Comparison of ENCODE assay signal across 22 cellular contexts in the genomic region with DNA sequence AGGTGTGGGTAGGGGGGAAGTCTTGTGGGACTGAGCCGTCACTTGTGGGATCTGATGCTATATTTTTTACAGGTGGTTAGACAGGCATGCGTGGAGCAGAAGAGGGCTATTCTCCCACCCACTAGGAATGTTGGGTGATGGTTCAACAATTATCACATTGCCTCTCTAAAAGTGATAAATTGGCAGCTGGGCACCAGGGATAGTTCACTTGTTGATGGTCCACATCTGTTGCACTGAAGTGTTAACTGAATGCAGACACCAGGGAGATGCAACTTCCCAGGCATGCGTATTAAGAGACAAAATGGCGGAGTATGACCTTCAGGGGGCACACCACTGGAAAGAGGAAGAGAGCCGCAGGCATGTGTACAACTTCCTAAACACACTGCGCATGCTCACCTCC.
DNase-seq lines count a peak whose midpoint lies in the region; ATAC-seq, FAIRE-seq and TF ChIP-seq lines count a peak whose summit lies in the region.
"Had no signal": no experiment of that assay in that cellular context is flagged by ENCODE, and none has a peak within 500 bp of the region (broad histone marks: within the 10 kb centered on the region; RNA-seq: fewer than 3 reads in every experiment).

No MANE protein-coding gene starts in this region.

- H4K91ac ChIP-seq in mesenchymal stem cell (ENCODE audit: low read length) = no peak overlapping the region

- WGBS in K562 (ENCODE audit: insufficient coverage, low coverage, missing lambda C conversion rate) = 85% methylated on average over 6 of the region's 6 CpGs
- WGBS in mesenchymal stem cell = 97% methylated on average over 6 of the region's 6 CpGs

- intact Hi-C loops in K562 (cut with micrococcal nuclease) (no loop called here), breast epithelium (cut with DNase I; ENCODE audit: low total_unique reads) (loop anchor here (10.0 kb wide), 1 partner anchor 1728 kb away; no protein-coding TSS in a partner anchor)

- H2AK5ac ChIP-seq in mesenchymal stem cell (ENCODE audit: low read length, severe bottlenecking) = no peak overlapping the region

- TF ChIP-seq EP300 in K562 (IDR thresholded peaks at IDR 0.05; ENCODE audit: low read length) = no peak

- BruUV-seq in K562 (replicated peaks; lab: Mats Ljungman, UMichigan) = no TSS peak

- in situ Hi-C loops in K562 (cut with MboI) = no loop called here

- DNase-seq in K562 (ENCODE audit: extremely low read depth in 1 of 4, low spot score in 3 of 4) = no peak
- no peak for DNase-seq in mesenchymal stem cell
- DNase-seq in breast epithelium (ENCODE audit: low spot score in 2 of 2) = no peak
- no peak for DNase-seq in kidney tubule cell (ENCODE audit: low spot score)
- DNase-seq: CD4-positive, CD25-positive, alpha-beta regulatory T cell; CD8-positive, alpha-beta memory T cell; DMS 273 treated with DMSO at 0.1 percent for 48 hours; DMS79; EL; GDM1; HCEC 1CT had no signal

- TF ChIP-seq POLR2A in K562 (conservative IDR thresholded peaks at IDR 0.05) (no peak), breast epithelium (IDR thresholded peaks at IDR 0.05) (no peak)

- TF ChIP-seq CTCF in HEK293 (tag by site-specific recombination; IDR thresholded peaks at IDR 0.05) (no peak), K562 (IDR thresholded peaks at IDR 0.05 in 2 of 3, conservative IDR thresholded peaks at IDR 0.05 in 1 of 3; ENCODE audit: insufficient read depth in 2 of 3, low read depth in 1 of 3, low read length in 3 of 3) (no peak), breast epithelium (IDR thresholded peaks at IDR 0.05) (no peak)

- H3K9ac ChIP-seq in K562 (ENCODE audit: insufficient read depth in 1 of 2, low read depth in 2 of 2, low read length in 2 of 2) = no peak overlapping the region
- no peak overlapping the region for H3K9ac ChIP-seq in mesenchymal stem cell (ENCODE audit: low read length)
- H3K9ac ChIP-seq: BLaER1 had no signal

- no peaks in the 10 kb centered on the region for H3K9me1 ChIP-seq in K562 (ENCODE audit: control insufficient read depth, insufficient read depth, low read length)

- CTCF ChIA-PET in HEK293 (lab: Yijun Ruan, JAX) (no interaction called here), K562 (lab: Yijun Ruan, JAX; ENCODE audit: low intra/inter-chr PET ratio) (no interaction called here)

- no peak overlapping the region for H2BK12ac ChIP-seq in mesenchymal stem cell (ENCODE audit: low read length in 2 of 2)

- H3K23ac ChIP-seq in mesenchymal stem cell (ENCODE audit: low read length in 2 of 2) = no peak overlapping the region

- H3K14ac ChIP-seq in mesenchymal stem cell (ENCODE audit: low read length in 2 of 2) = no peak overlapping the region

- no peak overlapping the region for H2BK5ac ChIP-seq in mesenchymal stem cell (ENCODE audit: low read depth, low read length, poor library complexity, severe bottlenecking)

- H3K27ac ChIP-seq in HEK293 (ENCODE audit: extremely low read depth, low read depth, low read length) = no peak overlapping the region
- H3K27ac ChIP-seq in K562 (ENCODE audit: extremely low read depth, low read depth, low read length) = no peak overlapping the region
- H3K27ac ChIP-seq in mesenchymal stem cell (ENCODE audit: low read length, poor library complexity, severe bottlenecking) = no peak overlapping the region
- no peak overlapping the region for H3K27ac ChIP-seq in breast epithelium
- H3K27ac ChIP-seq: 22Rv1, BLaER1, C4-2B had no signal

- H3K9me3 ChIP-seq in HEK293 (ENCODE audit: control insufficient read depth, insufficient read depth, low read depth, low read length) (no peaks in the 10 kb centered on the region), K562 (replicated peaks; ENCODE audit: control insufficient read depth, insufficient read depth, low read depth, low read length) (no peaks in the 10 kb centered on the region), mesenchymal stem cell (ENCODE audit: control insufficient read depth, low read length) (no peaks in the 10 kb centered on the region), breast epithelium (no peaks in the 10 kb centered on the region)
- H3K9me3 ChIP-seq: BLaER1 had no signal

- H4K8ac ChIP-seq in mesenchymal stem cell (ENCODE audit: low read length) = peak overlapping the region; percentile 30

- TF ChIP-seq RAD21 in K562 (CRISPR knock-in tag; conservative IDR thresholded peaks at IDR 0.05 in 1 of 2, IDR thresholded peaks at IDR 0.05 in 1 of 2) = no peak

- ATAC-seq in K562 = peak; percentile 44
- ATAC-seq in HG03108 (IDR thresholded peaks at IDR 0.05; ENCODE audit: unreplicated experiment) = no peak
- ATAC-seq: GM12878, GM23338 had no signal

- no peaks in the 10 kb centered on the region for H4K20me1 ChIP-seq in K562 (replicated peaks; ENCODE audit: control insufficient read depth, insufficient read depth, low read length)
- H4K20me1 ChIP-seq: BLaER1 had no signal

- no peaks in the 10 kb centered on the region for H3K27me3 ChIP-seq in K562 (ENCODE audit: control insufficient read depth in 2 of 2, insufficient read depth in 2 of 2, low read length in 2 of 2)
- no peaks in the 10 kb centered on the region for H3K27me3 ChIP-seq in mesenchymal stem cell (ENCODE audit: control insufficient read depth in 1 of 2, insufficient read depth in 1 of 2, low read length in 2 of 2)
- H3K27me3 ChIP-seq in breast epithelium = no peaks in the 10 kb centered on the region
- H3K27me3 ChIP-seq: BLaER1 had no signal

- POLR2A ChIA-PET in HEK293 (lab: Yijun Ruan, JAX) = no interaction called here
- POLR2A ChIA-PET in K562 (lab: Yijun Ruan, JAX) = no interaction called here

- FAIRE-seq in K562 (lab: Jason Lieb, UNC) = no peak
- FAIRE-seq: A204.1, D721Med, GM12878, GM18507, H54 had no signal

- no peak overlapping the region for H3K4ac ChIP-seq in mesenchymal stem cell (ENCODE audit: low read depth in 1 of 2, low read length in 2 of 2)

- no peak overlapping the region for H2BK120ac ChIP-seq in mesenchymal stem cell (ENCODE audit: low read depth, low read length)

- H3K4me2 ChIP-seq in K562 (ENCODE audit: insufficient read depth, low read length) (no peak overlapping the region), mesenchymal stem cell (ENCODE audit: low read length, poor library complexity, severe bottlenecking) (no peak overlapping the region)
- H3K4me2 ChIP-seq: BLaER1 had no signal

- H3K4me3 ChIP-seq in HEK293 (ENCODE audit: low read depth, low read length) (no peak overlapping the region), K562 (no peak overlapping the region), mesenchymal stem cell (ENCODE audit: insufficient read depth in 1 of 2, low read depth in 1 of 2, low read length in 2 of 2) (no peak overlapping the region), breast epithelium (no peak overlapping the region)
- H3K4me3 ChIP-seq: BLaER1, GM12878, GM23338 had no signal

- H3K79me1 ChIP-seq in mesenchymal stem cell (replicated peaks; ENCODE audit: low read length, poor library complexity, severe bottlenecking) = no peaks in the 10 kb centered on the region

- H3K18ac ChIP-seq in mesenchymal stem cell (ENCODE audit: low read depth in 1 of 2, low read length in 2 of 2) = peak overlapping the region in 1 of 2 experiments; percentile 23

- no peak overlapping the region for H2BK15ac ChIP-seq in mesenchymal stem cell (ENCODE audit: low read depth, poor library complexity, severe bottlenecking)

- no peaks in the 10 kb centered on the region for H3K79me2 ChIP-seq in K562 (ENCODE audit: control insufficient read depth, insufficient read depth, low read length)

- H3K4me1 ChIP-seq in HEK293 (ENCODE audit: control insufficient read depth, insufficient read depth, low read length) (no peaks in the 10 kb centered on the region), K562 (replicated peaks in 1 of 2; ENCODE audit: control insufficient read depth in 2 of 2, insufficient read depth in 2 of 2, low read length in 2 of 2) (no peaks in the 10 kb centered on the region), mesenchymal stem cell (ENCODE audit: control insufficient read depth, insufficient read depth, low read depth, low read length) (no peaks in the 10 kb centered on the region), breast epithelium (no peaks in the 10 kb centered on the region)
- H3K4me1 ChIP-seq: BLaER1 had no signal

- H2AFZ ChIP-seq in K562 (ENCODE audit: low read depth, low read length) (no peak overlapping the region), mesenchymal stem cell (ENCODE audit: low read depth, low read length) (no peak overlapping the region)
- H2AFZ ChIP-seq: GM23338 had no signal

- H3K36me3 ChIP-seq in HEK293 (ENCODE audit: control insufficient read depth in 2 of 2, insufficient read depth in 1 of 2, low read length in 2 of 2) (peaks cover 0 to 7% of the 10 kb centered on the region in 2 experiments; a peak in 2 of 3 replicates), K562 (ENCODE audit: control insufficient read depth, insufficient read depth, low read length) (peaks cover 9% of the 10 kb centered on the region; the same call in 2 of the 3 replicates), mesenchymal stem cell (ENCODE audit: control insufficient read depth in 1 of 2, insufficient read depth in 2 of 2, low read depth in 1 of 2, low read length in 2 of 2) (peaks cover 12 to 52% of the 10 kb centered on the region in 2 experiments), breast epithelium (no peaks in the 10 kb centered on the region)

TF ChIP-seq in HEK293, 187 proteins besides CTCF, POLR2A, EP300 and RAD21 (continues in another document):
- peak; percentile 50; the same call in 1 of the 2 replicates for TF ChIP-seq SCRT1 (tag by site-specific recombination; IDR thresholded peaks at IDR 0.05; ENCODE audit: borderline replicate concordance)

TF ChIP-seq in K562, 482 proteins besides CTCF, POLR2A, EP300 and RAD21:
- TF ChIP-seq ESRRA (IDR thresholded peaks at IDR 0.05; ENCODE audit: borderline replicate concordance, low read depth) (peak; percentile 49; the same call in 1 of the 2 replicates), NRF1 (conservative IDR thresholded peaks at IDR 0.05 in 1 of 2, IDR thresholded peaks at IDR 0.05 in 1 of 2) (0 out of 4 replicates have a peak, but pooled peaks of 1 of the 2 experiments have one; percentile 23), ZNF41 (CRISPR knock-in tag; conservative IDR thresholded peaks at IDR 0.05) (no peak)
- TF ChIP-seq, protein P1, sequence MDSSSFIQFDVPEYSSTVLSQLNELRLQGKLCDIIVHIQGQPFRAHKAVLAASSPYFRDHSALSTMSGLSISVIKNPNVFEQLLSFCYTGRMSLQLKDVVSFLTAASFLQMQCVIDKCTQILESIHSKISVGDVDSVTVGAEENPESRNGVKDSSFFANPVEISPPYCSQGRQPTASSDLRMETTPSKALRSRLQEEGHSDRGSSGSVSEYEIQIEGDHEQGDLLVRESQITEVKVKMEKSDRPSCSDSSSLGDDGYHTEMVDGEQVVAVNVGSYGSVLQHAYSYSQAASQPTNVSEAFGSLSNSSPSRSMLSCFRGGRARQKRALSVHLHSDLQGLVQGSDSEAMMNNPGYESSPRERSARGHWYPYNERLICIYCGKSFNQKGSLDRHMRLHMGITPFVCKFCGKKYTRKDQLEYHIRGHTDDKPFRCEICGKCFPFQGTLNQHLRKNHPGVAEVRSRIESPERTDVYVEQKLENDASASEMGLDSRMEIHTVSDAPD (CRISPR knock-in tag; IDR thresholded peaks at IDR 0.05) = no peak
TF ChIP-seq in K562: peak in this region for 2.
